ENCODE assay signal across 21 cellular contexts in the genomic region with DNA sequence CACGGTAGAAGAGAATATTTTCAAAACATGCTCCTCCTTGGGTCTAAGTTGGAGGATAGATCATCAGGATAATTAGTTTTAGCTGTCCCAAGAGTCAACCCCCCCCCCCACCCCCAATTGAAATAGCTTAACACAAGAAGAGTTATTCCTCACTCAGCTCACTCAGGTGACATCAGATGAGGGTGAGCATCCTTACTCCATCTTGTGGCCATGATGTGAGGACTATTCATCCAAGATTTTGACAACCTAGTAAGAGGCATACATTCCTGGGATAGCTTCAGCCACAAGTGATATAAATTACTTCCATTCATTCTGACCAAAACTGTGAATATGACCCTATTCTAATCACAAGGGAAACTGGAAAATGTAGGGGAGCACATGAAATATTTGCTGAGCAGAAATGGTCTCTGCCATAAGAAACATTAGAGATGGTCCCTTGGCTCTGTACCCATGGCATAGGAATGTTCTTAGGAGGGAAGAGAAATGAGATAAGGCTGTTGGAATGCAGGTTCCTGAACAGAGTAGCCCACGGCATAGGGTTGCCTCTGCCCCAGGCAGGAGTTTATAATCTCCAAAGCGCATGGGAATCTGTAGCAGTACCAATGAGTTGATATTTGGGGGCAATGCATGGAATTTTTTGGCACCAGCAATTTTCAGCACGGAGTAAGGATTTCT.
DNase-seq lines count a peak whose midpoint lies in the region; ATAC-seq and TF ChIP-seq lines count a peak whose summit lies in the region.
"Had no signal": no experiment of that assay in that cellular context is flagged by ENCODE, and none has a peak within 500 bp of the region (broad histone marks: within the 10 kb centered on the region; RNA-seq: fewer than 3 reads in every experiment).

No MANE protein-coding gene starts in this region.

- no peak overlapping the region for H3K27ac ChIP-seq in psoas muscle
- H3K27ac ChIP-seq: RWPE1 had no signal

- H3K4me1 ChIP-seq in BE2C (peaks cover 25% of the 10 kb centered on the region), psoas muscle (peaks cover 8% of the 10 kb centered on the region)

- H3K9me3 ChIP-seq in BE2C (peaks cover 9% of the 10 kb centered on the region), psoas muscle (no peaks in the 10 kb centered on the region)
- H3K9me3 ChIP-seq: MG63 had no signal

- no peaks in the 10 kb centered on the region for H3K36me3 Mint-ChIP-seq in progenitor cell of endocrine pancreas (ENCODE audit: insufficient read depth)
- H3K36me3 Mint-ChIP-seq: CD14-positive monocyte had no signal

- H3K4me3 ChIP-seq in BE2C (ENCODE audit: low read depth, low read length): no peak overlapping the region
- no peak overlapping the region for H3K4me3 ChIP-seq in psoas muscle
- H3K4me3 ChIP-seq: K562, MG63 had no signal

- intact Hi-C loops in psoas muscle (cut with DNase I): no loop called here

- no peak for TF ChIP-seq RAD21 in Ishikawa (IDR thresholded peaks at IDR 0.05; ENCODE audit: low read depth)

- H3K9me3 Mint-ChIP-seq in progenitor cell of endocrine pancreas (ENCODE audit: low read depth): peaks cover 5% of the 10 kb centered on the region

- H3K4me3 Mint-ChIP-seq in progenitor cell of endocrine pancreas (ENCODE audit: low read depth): no peak overlapping the region
- H3K4me3 Mint-ChIP-seq: CD14-positive monocyte had no signal

- ATAC-seq in psoas muscle: no peak
- ATAC-seq: K562 had no signal

- H3K4me1 Mint-ChIP-seq in progenitor cell of endocrine pancreas (ENCODE audit: low read depth): peaks cover 19% of the 10 kb centered on the region
- H3K4me1 Mint-ChIP-seq: CD14-positive monocyte had no signal

- H3K27me3 Mint-ChIP-seq in progenitor cell of endocrine pancreas: peaks cover 22% of the 10 kb centered on the region

- no peak for TF ChIP-seq CTCF in BE2C (IDR thresholded peaks at IDR 0.05; ENCODE audit: low read depth, low read length)
- TF ChIP-seq CTCF in progenitor cell of endocrine pancreas (IDR thresholded peaks at IDR 0.05; ENCODE audit: unreplicated experiment): no peak
- TF ChIP-seq CTCF in psoas muscle (IDR thresholded peaks at IDR 0.05): no peak

- peak; percentile 92 for DNase-seq in BE2C
- DNase-seq in iPS-NIHi11 (ENCODE audit: low spot score): peak; percentile 21
- DNase-seq in progenitor cell of endocrine pancreas (ENCODE audit: low spot score, unreplicated experiment): no peak
- no peak for DNase-seq in NCI-H2171 (lab: John Stamatoyannopoulos, UW)
- DNase-seq in HCEC 1CT: no peak
- DNase-seq in psoas muscle: no peak
- DNase-seq: DMS53; EL; MG63; NCI-H1048; NCI-H1436; NCI-H1930; NCI-H2227 treated with DMSO at 0.1 percent for 48 hours; NCI-H510A treated with DMSO at 0.1 percent for 48 hours; NCI-H774; NK-92 treated with Interleukin-12 subunit alpha and Interleukin-12 subunit beta, amount 100 ng/mL, for 24 hours; SHP77 treated with DMSO at 0.1 percent for 48 hours had no signal

- WGBS in psoas muscle, 3 donors: 57 to 69% (median 67%) methylated on average over 4 of the region's 4 CpGs

- TF ChIP-seq EP300 in Ishikawa (IDR thresholded peaks at IDR 0.05; ENCODE audit: borderline replicate concordance): no peak

- H3K27ac Mint-ChIP-seq in progenitor cell of endocrine pancreas: peak overlapping the region; percentile 26

- H3K36me3 ChIP-seq in BE2C: no peaks in the 10 kb centered on the region
- no peaks in the 10 kb centered on the region for H3K36me3 ChIP-seq in psoas muscle (ENCODE audit: insufficient read depth in 1 of 2, low read depth in 1 of 2)
- H3K36me3 ChIP-seq: MG63 had no signal

- H3K27me3 ChIP-seq in BE2C (no peaks in the 10 kb centered on the region), psoas muscle (ENCODE audit: insufficient read depth in 3 of 3, low read length in 2 of 3) (peaks cover 0 to 3% (median 0%) of the 10 kb centered on the region in 3 donors)
- H3K27me3 ChIP-seq: MG63 had no signal

TF ChIP-seq in Ishikawa, 13 proteins besides CTCF, POLR2A, EP300 and RAD21:
- TF ChIP-seq YY1 (IDR thresholded peaks at IDR 0.05; ENCODE audit: low read depth) (no peak), TAF1 (IDR thresholded peaks at IDR 0.05; ENCODE audit: low read depth) (no peak), NFIC (IDR thresholded peaks at IDR 0.05) (0 out of 2 replicates have a peak, but pooled peaks have one; percentile 39), TEAD4 (IDR thresholded peaks at IDR 0.05) (peak; percentile 32; the same call in 1 of the 2 replicates)

Comparison
In these comparisons a context has a peak if more than half of its experiments do, and no peak if none do; other contexts are left out.
1. DNase-seq: peak in BE2C (single experiment) and iPS-NIHi11 (single experiment); none in progenitor cell of endocrine pancreas (single experiment), NCI-H2171 (single experiment), HCEC 1CT (single experiment) and psoas muscle (0 of 2).